In the genomic region with DNA sequence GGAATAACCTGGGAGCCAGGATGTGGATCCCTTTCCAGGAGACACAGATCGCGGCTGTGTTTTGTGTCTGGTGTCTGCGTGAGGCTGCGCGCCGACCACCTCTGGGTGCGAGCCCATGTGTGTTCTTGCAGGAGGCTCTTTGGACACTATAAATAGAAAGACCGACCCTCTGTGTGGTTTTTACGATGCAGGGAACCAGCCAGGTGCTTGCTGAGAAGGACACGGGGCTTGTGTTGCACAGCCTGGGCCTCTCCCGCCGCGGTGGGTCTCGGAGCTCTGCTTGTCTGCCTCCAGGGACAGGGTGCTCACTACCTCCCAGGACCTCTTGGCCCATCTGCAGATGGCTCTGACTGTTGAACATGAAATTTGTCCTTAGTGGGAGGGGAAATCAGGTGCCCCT, we compare ENCODE assay signal across 9 cellular contexts. TPM values are rescaled to one million over a fixed set of nuclear protein-coding genes. Genes with fewer than 3 reads are reported as not detected.
A peak's percentile ranks its signal among the peaks of the same experiment; 100 is the strongest.
DNase-seq lines count a peak whose midpoint lies in the region; ATAC-seq and TF ChIP-seq lines count a peak whose summit lies in the region.
"Had no signal": no experiment of that assay in that cellular context is flagged by ENCODE, and none has a peak within 500 bp of the region (broad histone marks: within the 10 kb centered on the region; RNA-seq: fewer than 3 reads in every experiment).

No MANE protein-coding gene starts in this region.

- H3K4me3 ChIP-seq in ACC112 (ENCODE audit: low read depth, low read length) (peak overlapping the region; percentile 65), GM23338 (peak overlapping the region; percentile 64), astrocyte of the spinal cord (ENCODE audit: low read depth, low read length) (peak overlapping the region; percentile 49), ascending aorta (peak overlapping the region in 1 of 2 donors; percentile 30)

- H3K9me3 ChIP-seq in ascending aorta: no peaks in the 10 kb centered on the region

- H3K27me3 ChIP-seq in ACC112 (ENCODE audit: insufficient read depth, low read length) (peaks cover 5% of the 10 kb centered on the region; the same call in 1 of the 2 replicates), GM23338 (ENCODE audit: insufficient read depth) (no peaks in the 10 kb centered on the region), ascending aorta (peaks cover 5% of the 10 kb centered on the region)

- H3K27ac ChIP-seq in ACC112 (ENCODE audit: low read depth, low read length): no peak overlapping the region
- no peak overlapping the region for H3K27ac ChIP-seq in GM23338 (ENCODE audit: low read depth)
- H3K27ac ChIP-seq in ascending aorta: no peak overlapping the region
- H3K27ac ChIP-seq: KMS-11 had no signal

- H3K4me1 Mint-ChIP-seq in GM23338 (peaks cover 20% of the 10 kb centered on the region), memory B cell (peaks cover 11% of the 10 kb centered on the region)

- H3K4me3 Mint-ChIP-seq in GM23338 (peak overlapping the region; percentile 76), memory B cell (peak overlapping the region; percentile 8)

- no peak overlapping the region for H3K27ac Mint-ChIP-seq in GM23338
- H3K27ac Mint-ChIP-seq in memory B cell: no peak overlapping the region

- H3K4me1 ChIP-seq in ACC112 (ENCODE audit: control insufficient read depth, insufficient read depth, low read length, unreplicated experiment): peaks cover 5% of the 10 kb centered on the region
- H3K4me1 ChIP-seq in GM23338 (ENCODE audit: insufficient read depth): no peaks in the 10 kb centered on the region; the same call in 1 of the 2 replicates
- H3K4me1 ChIP-seq in ascending aorta: no peaks in the 10 kb centered on the region

- TF ChIP-seq CTCF in GM23338 (conservative IDR thresholded peaks at IDR 0.05; ENCODE audit: low read depth in 2 of 2) (no peak), astrocyte of the spinal cord (IDR thresholded peaks at IDR 0.05; ENCODE audit: low read depth, low read length) (no peak), ascending aorta (IDR thresholded peaks at IDR 0.05) (no peak)

- DNase-seq in GM23338 (ENCODE audit: low spot score) (no peak), astrocyte of the spinal cord (ENCODE audit: low read depth, low spot score) (no peak), memory B cell (ENCODE audit: low spot score in 2 of 2) (no peak), left lobe of liver (ENCODE audit: low spot score) (no peak), UCSD-AML1 (lab: John Stamatoyannopoulos, UW; ENCODE audit: unreplicated experiment) (no peak), ascending aorta (ENCODE audit: low spot score in 2 of 2) (no peak)
- no peak for DNase-seq in stimulated activated CD4-positive, alpha-beta T cell treated with anti-CD3 and anti-CD28 coated beads, Interleukin-12 subunit alpha, Interleukin-12 subunit beta, amount 100 ng/mL, for 4 hours

- H3K27me3 Mint-ChIP-seq in GM23338 (ENCODE audit: insufficient read depth, low read depth, poor library complexity): peaks cover 33% of the 10 kb centered on the region
- H3K27me3 Mint-ChIP-seq in memory B cell: peaks cover 30% of the 10 kb centered on the region

- H4K20me1 ChIP-seq in GM23338 (replicated peaks; ENCODE audit: insufficient read depth): 0 out of 2 replicates have a peak, but pooled peaks cover 5% of the 10 kb centered on the region

- no peaks in the 10 kb centered on the region for H3F3A ChIP-seq in GM23338 (replicated peaks; ENCODE audit: low read depth)

- H2AFZ ChIP-seq in ACC112 (ENCODE audit: low read length, unreplicated experiment) (no peak overlapping the region), GM23338 (peak overlapping the region; percentile 99)

- in situ Hi-C loops in astrocyte of the spinal cord (cut with HindIII; ENCODE audit: low sequenced_read_pairs): no loop called here

- H3K36me3 Mint-ChIP-seq in GM23338 (ENCODE audit: low read depth) (no peaks in the 10 kb centered on the region; the same call in 2 of the 3 replicates), memory B cell (no peaks in the 10 kb centered on the region)

- no peaks in the 10 kb centered on the region for H3K36me3 ChIP-seq in ACC112 (ENCODE audit: insufficient read depth, low read length)
- H3K36me3 ChIP-seq in GM23338 (ENCODE audit: insufficient read depth): no peaks in the 10 kb centered on the region; the same call in 1 of the 2 replicates
- H3K36me3 ChIP-seq in ascending aorta: no peaks in the 10 kb centered on the region

- intact Hi-C loops in ascending aorta (cut with DNase I): no loop called here

- ATAC-seq in GM23338 (peak; percentile 34; the same call in 2 of the 3 replicates), memory B cell (ENCODE audit: low read depth) (no peak), left lobe of liver (no peak)

- H3K9me2 ChIP-seq in GM23338 (ENCODE audit: insufficient read depth): no peaks in the 10 kb centered on the region

- H3K9me3 Mint-ChIP-seq in GM23338 (no peaks in the 10 kb centered on the region; the same call in 1 of the 3 replicates), memory B cell (peaks cover 3% of the 10 kb centered on the region)

- H3K79me2 ChIP-seq in ACC112 (ENCODE audit: control insufficient read depth, insufficient read depth, low read length, unreplicated experiment) (peaks cover 5% of the 10 kb centered on the region), GM23338 (replicated peaks; ENCODE audit: insufficient read depth) (peaks cover 10% of the 10 kb centered on the region; the same call in 1 of the 2 replicates)

- peak overlapping the region; percentile 77 for H3K4me2 ChIP-seq in GM23338
- H3K4me2 ChIP-seq: KMS-11 had no signal

TF ChIP-seq in GM23338, 12 proteins besides CTCF, POLR2A, EP300 and RAD21 (continues in another document):
- TF ChIP-seq ZNF114 (CRISPR knock-in tag; IDR thresholded peaks at IDR 0.05) (no peak), EZH2 (IDR thresholded peaks at IDR 0.05; ENCODE audit: low read depth, unreplicated experiment) (no peak), STAT1 (IDR thresholded peaks at IDR 0.05; ENCODE audit: unreplicated experiment) (no peak), NANOG (IDR thresholded peaks at IDR 0.05; ENCODE audit: borderline replicate concordance) (no peak), JUNB (IDR thresholded peaks at IDR 0.05; ENCODE audit: unreplicated experiment) (no peak), ZNF331 (CRISPR knock-in tag; IDR thresholded peaks at IDR 0.05; ENCODE audit: low read depth) (no peak)
- TF ChIP-seq, protein P1, sequence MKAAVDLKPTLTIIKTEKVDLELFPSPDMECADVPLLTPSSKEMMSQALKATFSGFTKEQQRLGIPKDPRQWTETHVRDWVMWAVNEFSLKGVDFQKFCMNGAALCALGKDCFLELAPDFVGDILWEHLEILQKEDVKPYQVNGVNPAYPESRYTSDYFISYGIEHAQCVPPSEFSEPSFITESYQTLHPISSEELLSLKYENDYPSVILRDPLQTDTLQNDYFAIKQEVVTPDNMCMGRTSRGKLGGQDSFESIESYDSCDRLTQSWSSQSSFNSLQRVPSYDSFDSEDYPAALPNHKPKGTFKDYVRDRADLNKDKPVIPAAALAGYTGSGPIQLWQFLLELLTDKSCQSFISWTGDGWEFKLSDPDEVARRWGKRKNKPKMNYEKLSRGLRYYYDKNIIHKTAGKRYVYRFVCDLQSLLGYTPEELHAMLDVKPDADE (IDR thresholded peaks at IDR 0.05): no peak

RNA-seq across cellular contexts. Expression of gene STX1B, which starts 0.5 kb away (rescaled TPM):
- total RNA-seq in GM23338 (2014; rRNA removed; shearing (Covaris generic)): 7.2 and 9.5 TPM in 2 replicates
- polyA plus RNA-seq in GM23338 (2016; fragmentation: Nextera tagmentation; extraction: Ambion mirVana): 1.7 and 2.5 TPM in 2 replicates
- 4.2 TPM for total RNA-seq in left lobe of liver
- total RNA-seq in ascending aorta: 2.0 TPM

RNA-seq across cellular contexts. Expression of gene STX4, which starts 22.4 kb away (rescaled TPM):
- total RNA-seq in GM23338 (2014; rRNA removed; shearing (Covaris generic)): 13.0 TPM in 2 replicates
- 39.3 and 40.8 TPM in 2 replicates for polyA plus RNA-seq in GM23338 (2016; fragmentation: Nextera tagmentation; extraction: Ambion mirVana)
- total RNA-seq in left lobe of liver: 24.6 TPM
- total RNA-seq in ascending aorta: 79.1 TPM

RNA-seq across cellular contexts. Expression of gene HSD3B7, which starts 25.9 kb away (rescaled TPM):
- total RNA-seq in GM23338 (2014; rRNA removed; shearing (Covaris generic)): 6.4 and 12.2 TPM in 2 replicates
- polyA plus RNA-seq in GM23338 (2016; fragmentation: Nextera tagmentation; extraction: Ambion mirVana): 4.3 TPM in 2 replicates
- total RNA-seq in left lobe of liver (71.5 TPM), ascending aorta (35.2 TPM)

RNA-seq across cellular contexts. Expression of gene SETD1A, which starts 53.4 kb away (rescaled TPM):
- 14.5 and 21.9 TPM in 2 replicates for total RNA-seq in GM23338 (2014; rRNA removed; shearing (Covaris generic))
- polyA plus RNA-seq in GM23338 (2016; fragmentation: Nextera tagmentation; extraction: Ambion mirVana): 10.8 and 10.9 TPM in 2 replicates
- 8.2 TPM for total RNA-seq in left lobe of liver
- 8.3 TPM for total RNA-seq in ascending aorta
